Comparison of ENCODE assay signal across 1 cellular context in the genomic region with DNA sequence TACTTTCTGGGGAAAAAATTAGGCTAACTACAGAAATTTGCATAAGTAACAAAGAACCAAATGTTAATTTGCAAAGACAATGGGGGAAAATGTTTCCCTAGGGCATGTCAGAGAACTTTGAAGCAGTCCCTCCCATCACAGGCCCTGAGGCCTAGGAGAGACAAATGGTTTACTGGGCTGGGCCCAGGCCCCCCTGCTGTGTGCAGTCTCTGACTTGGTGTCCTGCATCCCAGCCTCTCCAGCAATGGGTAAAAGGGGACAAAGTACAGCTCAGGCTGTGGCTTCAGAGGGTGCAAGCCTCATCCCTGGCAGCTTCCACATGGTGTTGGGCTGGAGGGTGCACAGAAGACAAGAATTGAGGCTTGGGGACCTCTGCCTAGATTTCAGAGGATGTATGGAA.
TF ChIP-seq lines count a peak whose summit lies in the region.

No MANE protein-coding gene starts in this region.

TF ChIP-seq in WTC11, 78 proteins besides CTCF, POLR2A, EP300 and RAD21 (continued from another document):
- TF ChIP-seq, protein P1, sequence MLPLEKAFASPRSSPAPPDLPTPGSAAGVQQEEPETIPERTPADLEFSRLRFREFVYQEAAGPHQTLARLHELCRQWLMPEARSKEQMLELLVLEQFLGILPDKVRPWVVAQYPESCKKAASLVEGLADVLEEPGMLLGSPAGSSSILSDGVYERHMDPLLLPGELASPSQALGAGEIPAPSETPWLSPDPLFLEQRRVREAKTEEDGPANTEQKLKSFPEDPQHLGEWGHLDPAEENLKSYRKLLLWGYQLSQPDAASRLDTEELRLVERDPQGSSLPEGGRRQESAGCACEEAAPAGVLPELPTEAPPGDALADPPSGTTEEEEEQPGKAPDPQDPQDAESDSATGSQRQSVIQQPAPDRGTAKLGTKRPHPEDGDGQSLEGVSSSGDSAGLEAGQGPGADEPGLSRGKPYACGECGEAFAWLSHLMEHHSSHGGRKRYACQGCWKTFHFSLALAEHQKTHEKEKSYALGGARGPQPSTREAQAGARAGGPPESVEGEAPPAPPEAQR (CRISPR knock-in tag; IDR thresholded peaks at IDR 0.05) = no peak
- TF ChIP-seq TEAD1 (CRISPR knock-in tag; IDR thresholded peaks at IDR 0.05) = no peak
- TF ChIP-seq KAT7 (CRISPR knock-in tag; IDR thresholded peaks at IDR 0.05; ENCODE audit: borderline replicate concordance) = no peak
- TF ChIP-seq, protein P2, sequence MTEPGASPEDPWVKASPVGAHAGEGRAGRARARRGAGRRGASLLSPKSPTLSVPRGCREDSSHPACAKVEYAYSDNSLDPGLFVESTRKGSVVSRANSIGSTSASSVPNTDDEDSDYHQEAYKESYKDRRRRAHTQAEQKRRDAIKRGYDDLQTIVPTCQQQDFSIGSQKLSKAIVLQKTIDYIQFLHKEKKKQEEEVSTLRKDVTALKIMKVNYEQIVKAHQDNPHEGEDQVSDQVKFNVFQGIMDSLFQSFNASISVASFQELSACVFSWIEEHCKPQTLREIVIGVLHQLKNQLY (CRISPR knock-in tag; IDR thresholded peaks at IDR 0.05) = no peak
